ENCODE assay signal across 1 cellular context in the genomic region with DNA sequence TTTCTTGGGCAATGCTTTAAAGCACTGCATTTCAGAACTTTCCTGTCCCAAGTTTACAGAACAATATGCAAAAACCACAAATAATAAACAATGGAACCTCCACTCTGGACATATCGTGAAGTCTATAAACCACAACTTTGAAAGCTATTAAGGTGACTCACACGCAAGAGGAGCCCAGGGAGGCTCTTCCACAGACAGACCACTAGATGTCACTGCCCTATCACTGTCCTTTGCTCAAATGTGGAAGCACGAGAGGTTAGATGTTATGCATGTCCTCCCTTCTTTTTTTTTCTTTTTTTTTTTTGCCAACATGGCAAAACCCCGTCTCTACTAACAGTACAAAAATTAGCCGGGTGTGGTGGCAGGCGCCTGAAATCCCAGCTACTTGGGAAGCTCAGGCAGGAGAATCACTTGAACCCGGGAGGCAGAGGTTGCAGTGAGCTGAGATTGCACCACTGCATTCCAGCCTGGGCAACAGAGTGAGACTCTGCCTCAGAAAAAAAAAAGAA.
TF ChIP-seq lines count a peak whose summit lies in the region.

No MANE protein-coding gene starts in this region.

TF ChIP-seq in HepG2, 621 proteins besides CTCF, POLR2A, EP300 and RAD21 (continued from another document):
- TF ChIP-seq HMGXB4 (CRISPR knock-in tag; IDR thresholded peaks at IDR 0.05; ENCODE audit: borderline replicate concordance in 1 of 2, low read depth in 1 of 2) (0 out of 4 replicates have a peak, but pooled peaks of 1 of the 2 experiments have one; percentile 56), ZNF121 (CRISPR knock-in tag; IDR thresholded peaks at IDR 0.05) (peak; percentile 86), MAFK (conservative IDR thresholded peaks at IDR 0.05 in 1 of 2, IDR thresholded peaks at IDR 0.05 in 1 of 2; ENCODE audit: low read length in 2 of 2) (peak; percentile 67 to 73)
